ENCODE assay signal across 18 cellular contexts in genomic region chr18:55314615-55315237, GRCh38.
DNase-seq lines count a peak whose midpoint lies in the region; ATAC-seq and TF ChIP-seq lines count a peak whose summit lies in the region.
"Had no signal": no experiment of that assay in that cellular context is flagged by ENCODE, and none has a peak within 500 bp of the region (broad histone marks: within the 10 kb centered on the region; RNA-seq: fewer than 3 reads in every experiment).

No MANE protein-coding gene starts in this region.

- no peak overlapping the region for H2AFZ ChIP-seq in GM23338

- no peaks in the 10 kb centered on the region for H3K27me3 Mint-ChIP-seq in GM23338 (ENCODE audit: insufficient read depth, low read depth, poor library complexity)
- no peaks in the 10 kb centered on the region for H3K27me3 Mint-ChIP-seq in neural crest cell (ENCODE audit: low read depth)
- H3K27me3 Mint-ChIP-seq in activated CD8-positive, alpha-beta T cell treated with anti-CD3 and anti-CD28 coated beads, Interleukin-2, amount 10 ng/mL, durations not matched to agents 7 days and 5 days (ENCODE audit: low read depth), result peaks cover 10% of the 10 kb centered on the region

- CTCF ChIA-PET in activated CD8-positive, alpha-beta T cell treated with anti-CD3 and anti-CD28 coated beads, Interleukin-2, amount 10 ng/mL, durations not matched to agents 7 days and 5 days (lab: Charles Lee), result no interaction called here

- no peak overlapping the region for H3K4me3 Mint-ChIP-seq in GM23338
- H3K4me3 Mint-ChIP-seq in neural crest cell, result peak overlapping the region; percentile 32
- no peak overlapping the region for H3K4me3 Mint-ChIP-seq in activated CD8-positive, alpha-beta T cell treated with anti-CD3 and anti-CD28 coated beads, Interleukin-2, amount 10 ng/mL, durations not matched to agents 7 days and 5 days
- H3K4me3 Mint-ChIP-seq: activated CD4-positive, alpha-beta memory T cell treated with anti-CD3 and anti-CD28 coated beads for 36 hours; activated T-helper 17 cell treated with anti-CD3 and anti-CD28 coated beads, Interleukin-2, amount 50 U/mL, for 72 hours; naive thymus-derived CD4-positive, alpha-beta T cell had no signal

- H3K36me3 Mint-ChIP-seq in GM23338 (ENCODE audit: low read depth) (no peaks in the 10 kb centered on the region), neural crest cell (ENCODE audit: low read depth) (no peaks in the 10 kb centered on the region)
- no peaks in the 10 kb centered on the region for H3K36me3 Mint-ChIP-seq in activated CD8-positive, alpha-beta T cell treated with anti-CD3 and anti-CD28 coated beads, Interleukin-2, amount 10 ng/mL, durations not matched to agents 7 days and 5 days (ENCODE audit: low read depth)
- H3K36me3 Mint-ChIP-seq: activated CD4-positive, alpha-beta memory T cell treated with anti-CD3 and anti-CD28 coated beads for 36 hours; naive thymus-derived CD4-positive, alpha-beta T cell had no signal

- no peaks in the 10 kb centered on the region for H3K36me3 ChIP-seq in GM23338 (ENCODE audit: insufficient read depth)
- H3K36me3 ChIP-seq: thyroid gland had no signal

- H3K4me2 ChIP-seq in GM23338, result 0 out of 2 replicates have a peak overlapping the region, but pooled peaks have one; percentile 56

- ATAC-seq in GM23338 (peak; percentile 97), HG03025 (IDR thresholded peaks at IDR 0.05; ENCODE audit: low FRiP score, unreplicated experiment) (no peak)
- no peak for ATAC-seq in activated CD8-positive, alpha-beta T cell treated with anti-CD3 and anti-CD28 coated beads, Interleukin-2, amount 10 ng/mL, durations not matched to agents 7 days and 5 days
- ATAC-seq: activated T-helper 17 cell treated with anti-CD3 and anti-CD28 coated beads, Interleukin-2, amount 50 U/mL, for 72 hours; left colon; naive thymus-derived CD4-positive, alpha-beta T cell had no signal

- H3K79me2 ChIP-seq in GM23338 (replicated peaks; ENCODE audit: insufficient read depth), result peaks cover 43% of the 10 kb centered on the region

- H3K27me3 ChIP-seq in GM23338 (ENCODE audit: insufficient read depth), result no peaks in the 10 kb centered on the region
- H3K27me3 ChIP-seq: heart right ventricle, thyroid gland had no signal

- H3F3A ChIP-seq in GM23338 (replicated peaks; ENCODE audit: low read depth), result no peaks in the 10 kb centered on the region

- H3K27ac ChIP-seq in GM23338 (ENCODE audit: low read depth), result no peak overlapping the region
- H3K27ac ChIP-seq: C4-2B, coronary artery had no signal

- no peak overlapping the region for H3K4me3 ChIP-seq in GM23338
- H3K4me3 ChIP-seq: coronary artery, thyroid gland had no signal

- H3K4me1 ChIP-seq in GM23338 (ENCODE audit: insufficient read depth), result peaks cover 74% of the 10 kb centered on the region

- POLR2A ChIA-PET in activated CD8-positive, alpha-beta T cell treated with anti-CD3 and anti-CD28 coated beads, Interleukin-2, amount 10 ng/mL, durations not matched to agents 7 days and 5 days (lab: Charles Lee), result no interaction called here

- TF ChIP-seq CTCF in GM23338 (conservative IDR thresholded peaks at IDR 0.05; ENCODE audit: low read depth in 2 of 2) (no peak), neural crest cell (conservative IDR thresholded peaks at IDR 0.05) (no peak)

- no peaks in the 10 kb centered on the region for H4K20me1 ChIP-seq in GM23338 (replicated peaks; ENCODE audit: insufficient read depth)

- no peak overlapping the region; the same call in 1 of the 2 replicates for H3K27ac Mint-ChIP-seq in GM23338
- no peak overlapping the region for H3K27ac Mint-ChIP-seq in neural crest cell (ENCODE audit: unreplicated experiment)
- no peak overlapping the region for H3K27ac Mint-ChIP-seq in activated CD8-positive, alpha-beta T cell treated with anti-CD3 and anti-CD28 coated beads, Interleukin-2, amount 10 ng/mL, durations not matched to agents 7 days and 5 days
- H3K27ac Mint-ChIP-seq: activated CD4-positive, alpha-beta memory T cell treated with anti-CD3 and anti-CD28 coated beads for 36 hours; activated T-helper 17 cell treated with anti-CD3 and anti-CD28 coated beads, Interleukin-2, amount 50 U/mL, for 72 hours; naive thymus-derived CD4-positive, alpha-beta T cell had no signal

- DNase-seq in GM23338 (ENCODE audit: low spot score), result peak; percentile 45
- peak; percentile 72 for DNase-seq in NCI-H1436 (lab: John Stamatoyannopoulos, UW)
- peak; percentile 44 for DNase-seq in RPMI8226
- DNase-seq in neural crest cell (ENCODE audit: low read depth, low spot score), result no peak
- DNase-seq in DMS53 treated with DMSO at 0.1 percent for 48 hours (lab: John Stamatoyannopoulos, UW; ENCODE audit: unreplicated experiment), result no peak
- DNase-seq in inferior parietal cortex (ENCODE audit: extremely low spot score), result no peak
- no peak for DNase-seq in activated CD8-positive, alpha-beta T cell treated with anti-CD3 and anti-CD28 coated beads, Interleukin-2, amount 10 ng/mL, durations not matched to agents 7 days and 5 days
- DNase-seq: activated CD4-positive, alpha-beta memory T cell treated with anti-CD3 and anti-CD28 coated beads for 36 hours; anterior cingulate cortex; heart right ventricle; left colon; naive thymus-derived CD4-positive, alpha-beta T cell; SIG-M5; thyroid gland had no signal

- H3K4me1 Mint-ChIP-seq in GM23338 (peaks cover 78% of the 10 kb centered on the region), neural crest cell (peaks cover 67% of the 10 kb centered on the region)
- H3K4me1 Mint-ChIP-seq in activated CD8-positive, alpha-beta T cell treated with anti-CD3 and anti-CD28 coated beads, Interleukin-2, amount 10 ng/mL, durations not matched to agents 7 days and 5 days (ENCODE audit: low read depth), result peaks cover 5% of the 10 kb centered on the region
- H3K4me1 Mint-ChIP-seq: activated T-helper 17 cell treated with anti-CD3 and anti-CD28 coated beads, Interleukin-2, amount 50 U/mL, for 72 hours had no signal

- no peaks in the 10 kb centered on the region for H3K9me3 Mint-ChIP-seq in GM23338
- H3K9me3 Mint-ChIP-seq in neural crest cell, result no peaks in the 10 kb centered on the region
- no peaks in the 10 kb centered on the region for H3K9me3 Mint-ChIP-seq in activated CD8-positive, alpha-beta T cell treated with anti-CD3 and anti-CD28 coated beads, Interleukin-2, amount 10 ng/mL, durations not matched to agents 7 days and 5 days (ENCODE audit: insufficient read depth)
- H3K9me3 Mint-ChIP-seq: activated CD4-positive, alpha-beta memory T cell treated with anti-CD3 and anti-CD28 coated beads for 36 hours; activated T-helper 17 cell treated with anti-CD3 and anti-CD28 coated beads, Interleukin-2, amount 50 U/mL, for 72 hours; naive thymus-derived CD4-positive, alpha-beta T cell had no signal

- H3K9me2 ChIP-seq in GM23338 (ENCODE audit: insufficient read depth), result no peaks in the 10 kb centered on the region

TF ChIP-seq in GM23338, 12 proteins besides CTCF, POLR2A, EP300 and RAD21:
- TF ChIP-seq ZNF331 (CRISPR knock-in tag; IDR thresholded peaks at IDR 0.05; ENCODE audit: low read depth), result no peak
- no peak for TF ChIP-seq NANOG (IDR thresholded peaks at IDR 0.05; ENCODE audit: borderline replicate concordance)
- TF ChIP-seq, protein P1, sequence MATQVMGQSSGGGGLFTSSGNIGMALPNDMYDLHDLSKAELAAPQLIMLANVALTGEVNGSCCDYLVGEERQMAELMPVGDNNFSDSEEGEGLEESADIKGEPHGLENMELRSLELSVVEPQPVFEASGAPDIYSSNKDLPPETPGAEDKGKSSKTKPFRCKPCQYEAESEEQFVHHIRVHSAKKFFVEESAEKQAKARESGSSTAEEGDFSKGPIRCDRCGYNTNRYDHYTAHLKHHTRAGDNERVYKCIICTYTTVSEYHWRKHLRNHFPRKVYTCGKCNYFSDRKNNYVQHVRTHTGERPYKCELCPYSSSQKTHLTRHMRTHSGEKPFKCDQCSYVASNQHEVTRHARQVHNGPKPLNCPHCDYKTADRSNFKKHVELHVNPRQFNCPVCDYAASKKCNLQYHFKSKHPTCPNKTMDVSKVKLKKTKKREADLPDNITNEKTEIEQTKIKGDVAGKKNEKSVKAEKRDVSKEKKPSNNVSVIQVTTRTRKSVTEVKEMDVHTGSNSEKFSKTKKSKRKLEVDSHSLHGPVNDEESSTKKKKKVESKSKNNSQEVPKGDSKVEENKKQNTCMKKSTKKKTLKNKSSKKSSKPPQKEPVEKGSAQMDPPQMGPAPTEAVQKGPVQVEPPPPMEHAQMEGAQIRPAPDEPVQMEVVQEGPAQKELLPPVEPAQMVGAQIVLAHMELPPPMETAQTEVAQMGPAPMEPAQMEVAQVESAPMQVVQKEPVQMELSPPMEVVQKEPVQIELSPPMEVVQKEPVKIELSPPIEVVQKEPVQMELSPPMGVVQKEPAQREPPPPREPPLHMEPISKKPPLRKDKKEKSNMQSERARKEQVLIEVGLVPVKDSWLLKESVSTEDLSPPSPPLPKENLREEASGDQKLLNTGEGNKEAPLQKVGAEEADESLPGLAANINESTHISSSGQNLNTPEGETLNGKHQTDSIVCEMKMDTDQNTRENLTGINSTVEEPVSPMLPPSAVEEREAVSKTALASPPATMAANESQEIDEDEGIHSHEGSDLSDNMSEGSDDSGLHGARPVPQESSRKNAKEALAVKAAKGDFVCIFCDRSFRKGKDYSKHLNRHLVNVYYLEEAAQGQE (IDR thresholded peaks at IDR 0.05; ENCODE audit: unreplicated experiment), result no peak

Comparison
In these comparisons a context has a peak if more than half of its experiments do, and no peak if none do; other contexts are left out.
1. DNase-seq: peak in GM23338 (single experiment), NCI-H1436 (single experiment) and RPMI8226 (single experiment); none in neural crest cell (single experiment), DMS53 treated with DMSO at 0.1 percent for 48 hours (single experiment), inferior parietal cortex (single experiment) and activated CD8-positive, alpha-beta T cell treated with anti-CD3 and anti-CD28 coated beads, Interleukin-2, amount 10 ng/mL, durations not matched to agents 7 days and 5 days (single experiment).